In the genomic region with DNA sequence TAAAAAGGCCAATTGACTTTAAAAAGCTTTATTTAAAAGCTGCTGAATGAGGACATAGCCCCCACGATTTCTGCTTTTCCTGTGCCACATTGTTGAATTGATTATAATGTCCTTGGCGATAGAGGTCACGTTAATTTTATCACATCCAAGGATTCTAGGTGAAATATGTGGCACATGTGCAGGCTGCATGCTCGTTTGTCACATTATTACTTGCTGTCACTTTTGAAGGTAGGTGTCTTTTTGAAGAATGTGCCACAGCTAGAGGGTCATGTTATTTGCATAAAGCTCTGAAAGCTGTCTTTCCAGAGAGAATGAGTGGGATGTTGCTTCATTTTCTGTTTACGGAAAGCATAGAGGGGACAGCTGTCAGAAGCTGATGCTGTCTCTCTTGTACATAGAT, we compare ENCODE assay signal across 21 cellular contexts.
"Had no signal": no experiment of that assay in that cellular context is flagged by ENCODE, and none has a peak within 500 bp of the region (broad histone marks: within the 10 kb centered on the region; RNA-seq: fewer than 3 reads in every experiment).

No MANE protein-coding gene starts in this region.

- H3K27me3 ChIP-seq: MG63, SJSA1 had no signal

- FAIRE-seq: RCC 7860 had no signal

- H3K27me3 Mint-ChIP-seq: T-cell had no signal

- H3K4me3 ChIP-seq: MG63, SJSA1, SK-N-MC had no signal

- H3K27ac ChIP-seq: SJSA1, SK-N-MC had no signal

- H3K4me1 ChIP-seq: SJSA1 had no signal

- DNase-seq: KBM-7, MG63, NCI-H1092 treated with DMSO at 0.1 percent for 48 hours, NCI-H1436, NCI-H187, NCI-H2029, NCI-H2081 treated with DMSO at 0.1 percent for 48 hours, NCI-H2171, NCI-H226, NCI-H446, NCI-H510A, NCI-H524 treated with DMSO at 0.1 percent for 48 hours, NCI-H774, Right ventricle myocardium superior, RPMI8226, SIG-M5, SW 1271, T-cell had no signal

- H3K36me3 Mint-ChIP-seq: T-cell had no signal

- H3K27ac Mint-ChIP-seq: T-cell had no signal

- H3K4me1 Mint-ChIP-seq: T-cell had no signal

- H3K4me3 Mint-ChIP-seq: T-cell had no signal

- H3K9me3 ChIP-seq: MG63, SJSA1 had no signal

- ATAC-seq: T-cell had no signal

- H3K36me3 ChIP-seq: MG63, SJSA1 had no signal
